Comparison of ENCODE assay signal across 10 cellular contexts in genomic region chr7:128833939-128834310, GRCh38. TPM values are rescaled to one million over a fixed set of nuclear protein-coding genes. Genes with fewer than 3 reads are reported as not detected.
A peak's percentile ranks its signal among the peaks of the same experiment; 100 is the strongest.
DNase-seq lines count a peak whose midpoint lies in the region; ATAC-seq and TF ChIP-seq lines count a peak whose summit lies in the region.
"Had no signal": no experiment of that assay in that cellular context is flagged by ENCODE, and none has a peak within 500 bp of the region (broad histone marks: within the 10 kb centered on the region; RNA-seq: fewer than 3 reads in every experiment).

No MANE protein-coding gene starts in this region.

- no peak for TF ChIP-seq POLR2A in gastroesophageal sphincter (IDR thresholded peaks at IDR 0.05)
- TF ChIP-seq POLR2A in spleen (IDR thresholded peaks at IDR 0.05), result no peak

- H3K27me3 ChIP-seq in GM23338 (ENCODE audit: insufficient read depth) (peaks cover 32% of the 10 kb centered on the region), ascending aorta (no peaks in the 10 kb centered on the region), gastroesophageal sphincter (no peaks in the 10 kb centered on the region), spleen (replicated peaks in 1 of 7) (peaks cover 4 to 50% (median 41%) of the 10 kb centered on the region in 7 donors), H7 (ENCODE audit: control insufficient read depth, insufficient read depth, low read length) (peaks cover 16% of the 10 kb centered on the region)

- H4K20me1 ChIP-seq in GM23338 (replicated peaks; ENCODE audit: insufficient read depth), result no peaks in the 10 kb centered on the region

- H3K9me2 ChIP-seq in GM23338 (ENCODE audit: insufficient read depth), result no peaks in the 10 kb centered on the region

- no peak for TF ChIP-seq CTCF in GM23338 (conservative IDR thresholded peaks at IDR 0.05; ENCODE audit: low read depth in 2 of 2)
- no peak for TF ChIP-seq CTCF in ascending aorta (IDR thresholded peaks at IDR 0.05)
- TF ChIP-seq CTCF in gastroesophageal sphincter (IDR thresholded peaks at IDR 0.05), result no peak
- no peak for TF ChIP-seq CTCF in spleen (IDR thresholded peaks at IDR 0.05 in 8 of 11, conservative IDR thresholded peaks at IDR 0.05 in 3 of 11)

- H3K4me1 ChIP-seq in GM23338 (ENCODE audit: insufficient read depth), result peaks cover 28% of the 10 kb centered on the region
- peaks cover 6 to 33% of the 10 kb centered on the region in 2 donors for H3K4me1 ChIP-seq in ascending aorta
- H3K4me1 ChIP-seq in gastroesophageal sphincter, result peaks cover 3 to 85% (median 51%) of the 10 kb centered on the region in 3 donors
- peaks cover 16 to 40% (median 29%) of the 10 kb centered on the region in 6 donors for H3K4me1 ChIP-seq in spleen

- peak overlapping the region; percentile 96 for H3K4me2 ChIP-seq in GM23338

- no peaks in the 10 kb centered on the region for H3K9me3 ChIP-seq in ascending aorta
- no peaks in the 10 kb centered on the region for H3K9me3 ChIP-seq in gastroesophageal sphincter
- no peaks in the 10 kb centered on the region for H3K9me3 ChIP-seq in spleen

- peaks cover 42% of the 10 kb centered on the region for H3K27me3 Mint-ChIP-seq in GM23338 (ENCODE audit: insufficient read depth, low read depth, poor library complexity)

- no peaks in the 10 kb centered on the region for H3K9me3 Mint-ChIP-seq in GM23338
- H3K9me3 Mint-ChIP-seq: CD4-positive, alpha-beta memory T cell had no signal

- H3K4me3 ChIP-seq in GM23338 (peak overlapping the region; percentile 76; the same call in 1 of the 2 replicates), ascending aorta (peak overlapping the region in 1 of 2 donors; percentile 88), gastroesophageal sphincter (peak overlapping the region in 1 of 2 donors; percentile 72), skeletal muscle cell (ENCODE audit: low read depth, low read length) (peak overlapping the region; percentile 98), spleen (no peak overlapping the region), H7 (ENCODE audit: insufficient read depth, low read depth, low read length) (no peak overlapping the region)

- no peaks in the 10 kb centered on the region for H3K79me2 ChIP-seq in GM23338 (replicated peaks; ENCODE audit: insufficient read depth)

- ATAC-seq in GM23338 (no peak), gastroesophageal sphincter (no peak), HG02970 (IDR thresholded peaks at IDR 0.05; ENCODE audit: low FRiP score, unreplicated experiment) (no peak)

- no peak overlapping the region for H2AFZ ChIP-seq in GM23338

- DNase-seq in GM23338 (ENCODE audit: low spot score) (no peak), ascending aorta (ENCODE audit: low spot score in 2 of 2) (no peak), skeletal muscle cell (ENCODE audit: low read depth) (no peak), spleen (no peak), SK-N-DZ (ENCODE audit: low spot score) (no peak), H7 (no peak)
- DNase-seq: CD4-positive, alpha-beta memory T cell had no signal

- H3K4me3 Mint-ChIP-seq in GM23338, result peak overlapping the region; percentile 40

- H3K36me3 Mint-ChIP-seq in GM23338 (ENCODE audit: low read depth), result no peaks in the 10 kb centered on the region
- H3K36me3 Mint-ChIP-seq: CD4-positive, alpha-beta memory T cell had no signal

- intact Hi-C loops in ascending aorta (cut with DNase I), result loop anchor here (5.0 kb wide), 2 partner anchors 77 to 993 kb away; no protein-coding TSS in a partner anchor
- intact Hi-C loops in spleen (cut with DNase I; ENCODE audit: low total_unique reads), result no loop called here

- peaks cover 3% of the 10 kb centered on the region for H3F3A ChIP-seq in GM23338 (replicated peaks; ENCODE audit: low read depth)

- H3K27ac ChIP-seq in GM23338 (ENCODE audit: low read depth) (no peak overlapping the region), ascending aorta (peak overlapping the region; percentile 92 to 95), gastroesophageal sphincter (peak overlapping the region; percentile 90 to 96 (median 94)), spleen (no peak overlapping the region)

- H3K4me1 Mint-ChIP-seq in GM23338, result peaks cover 23% of the 10 kb centered on the region

- H3K36me3 ChIP-seq in GM23338 (ENCODE audit: insufficient read depth) (no peaks in the 10 kb centered on the region), ascending aorta (peaks cover 22 to 26% of the 10 kb centered on the region in 2 donors), gastroesophageal sphincter (peaks cover 0 to 44% of the 10 kb centered on the region in 2 donors), spleen (no peaks in the 10 kb centered on the region), H7 (replicated peaks; ENCODE audit: control insufficient read depth, insufficient read depth, low read length) (no peaks in the 10 kb centered on the region)

- no peak for TF ChIP-seq EP300 in gastroesophageal sphincter (IDR thresholded peaks at IDR 0.05)

- H3K27ac Mint-ChIP-seq in GM23338, result no peak overlapping the region
- H3K27ac Mint-ChIP-seq: CD4-positive, alpha-beta memory T cell had no signal

- no CpG with 5 or more reads among the region's 3 CpGs for WGBS in gastroesophageal sphincter (ENCODE audit: low coverage in 1 of 2), 2 donors
- 50 to 71% (median 64%) methylated on average over 1 to 3 of the region's 3 CpGs for WGBS in spleen, 5 donors

RNA-seq across cellular contexts. Expression of gene FLNC, which starts 3.7 kb away (rescaled TPM):
- total RNA-seq in GM23338 (2014; rRNA removed; shearing (Covaris generic)), result 9.4 and 11.8 TPM in 2 replicates
- polyA plus RNA-seq in GM23338 (2016; fragmentation: Nextera tagmentation; extraction: Ambion mirVana), result 0.64 and 0.65 TPM in 2 replicates
- 117 TPM for total RNA-seq in ascending aorta
- 1,000 to 10,000 TPM in 1 of 4 donors, 100 to 1,000 TPM in 3; 308 to 1,162 (median 401) TPM for total RNA-seq in gastroesophageal sphincter
- total RNA-seq in spleen, result 1 to 10 TPM in 2 of 7 donors, under 1 TPM in 5; 0.21 to 1.8 (median 0.42) TPM
- polyA plus RNA-seq in spleen, result 1 to 10 TPM in 1 of 3 donors, under 1 TPM in 2; 0.42 to 1.7 (median 0.93) TPM
- 11.6 and 13.1 TPM in 2 replicates for polyA plus RNA-seq in SK-N-DZ (2014; cell fraction: cytosol; rRNA removed)
- polyA plus RNA-seq in SK-N-DZ (2014; cell fraction: nucleus; rRNA removed), result 14.1 and 19.8 TPM in 2 replicates
- 26.9 and 32.3 TPM in 2 replicates for total RNA-seq in H7 (2014; rRNA removed; shearing (Covaris generic))
- polyA plus RNA-seq: CD4-positive, alpha-beta memory T cell had no signal

RNA-seq across cellular contexts. Expression of gene ATP6V1F, which starts 28.7 kb away (rescaled TPM):
- 60.2 and 66.5 TPM in 2 replicates for total RNA-seq in GM23338 (2014; rRNA removed; shearing (Covaris generic))
- polyA plus RNA-seq in GM23338 (2016; fragmentation: Nextera tagmentation; extraction: Ambion mirVana), result 271 and 294 TPM in 2 replicates
- 142 TPM for total RNA-seq in ascending aorta
- total RNA-seq in gastroesophageal sphincter, result 100 to 1,000 TPM in 1 of 4 donors, 10 to 100 TPM in 3; 67.7 to 101 (median 84.5) TPM
- 10 to 100 TPM; 78.3 to 95.5 (median 84.5) TPM for total RNA-seq in spleen
- polyA plus RNA-seq in spleen, result 100 to 1,000 TPM; 205 to 285 (median 262) TPM
- polyA plus RNA-seq in SK-N-DZ (2014; cell fraction: cytosol; rRNA removed), result 217 and 371 TPM in 2 replicates
- 110 and 137 TPM in 2 replicates for polyA plus RNA-seq in SK-N-DZ (2014; cell fraction: nucleus; rRNA removed)
- total RNA-seq in H7 (2014; rRNA removed; shearing (Covaris generic)), result 93.5 and 120 TPM in 2 replicates

RNA-seq across cellular contexts. Expression of gene CCDC136, which starts 42.2 kb away (rescaled TPM):
- total RNA-seq in GM23338 (2014; rRNA removed; shearing (Covaris generic)), result 39.9 and 55.7 TPM in 2 replicates
- polyA plus RNA-seq in GM23338 (2016; fragmentation: Nextera tagmentation; extraction: Ambion mirVana) (26.0 and 27.1 TPM in 2 replicates), spleen (1 to 10 TPM in 2 of 3 donors, under 1 TPM in 1; 0.77 to 2.2 (median 1.7) TPM)
- total RNA-seq in ascending aorta (0.64 TPM), gastroesophageal sphincter (10 to 100 TPM; 14.5 to 46.9 (median 21.5) TPM), spleen (1 to 10 TPM; 4.0 to 9.8 (median 5.5) TPM)
- polyA plus RNA-seq in SK-N-DZ (2014; cell fraction: cytosol; rRNA removed), result 27.4 and 29.5 TPM in 2 replicates
- 93.0 and 152 TPM in 2 replicates for polyA plus RNA-seq in SK-N-DZ (2014; cell fraction: nucleus; rRNA removed)
- total RNA-seq in H7 (2014; rRNA removed; shearing (Covaris generic)), result 9.7 and 14.7 TPM in 2 replicates
- total RNA-seq: HT-29 had no signal

RNA-seq across cellular contexts. Expression of gene OPN1SW, which starts 58.3 kb away (rescaled TPM):
- not detected in 2 replicates for total RNA-seq in GM23338 (2014; rRNA removed; shearing (Covaris generic))
- 0.50 and 0.80 TPM in 2 replicates for polyA plus RNA-seq in GM23338 (2016; fragmentation: Nextera tagmentation; extraction: Ambion mirVana)
- total RNA-seq in ascending aorta, result not detected
- total RNA-seq in gastroesophageal sphincter, result not detected
- total RNA-seq in spleen, result not detected
- not detected for polyA plus RNA-seq in spleen
- not detected in 2 replicates for polyA plus RNA-seq in SK-N-DZ (2014; cell fraction: cytosol; rRNA removed)
- polyA plus RNA-seq in SK-N-DZ (2014; cell fraction: nucleus; rRNA removed), result not detected in 2 replicates
- not detected in 2 replicates for total RNA-seq in H7 (2014; rRNA removed; shearing (Covaris generic))
- total RNA-seq: CD4-positive, alpha-beta memory T cell; HT-29 had no signal
- polyA plus RNA-seq: CD4-positive, alpha-beta memory T cell had no signal

Comparison
In these comparisons a context has a peak if more than half of its experiments do, and no peak if none do; other contexts are left out.
1. H3K27ac ChIP-seq: peak in ascending aorta (2 of 2) and gastroesophageal sphincter (4 of 4); none in GM23338 (single experiment) and spleen (0 of 8).
2. H3K4me3 ChIP-seq: peak in GM23338 (single experiment) and skeletal muscle cell (single experiment); none in spleen (0 of 8) and H7 (single experiment).